ENCODE assay signal across 1 cellular context in the genomic region with DNA sequence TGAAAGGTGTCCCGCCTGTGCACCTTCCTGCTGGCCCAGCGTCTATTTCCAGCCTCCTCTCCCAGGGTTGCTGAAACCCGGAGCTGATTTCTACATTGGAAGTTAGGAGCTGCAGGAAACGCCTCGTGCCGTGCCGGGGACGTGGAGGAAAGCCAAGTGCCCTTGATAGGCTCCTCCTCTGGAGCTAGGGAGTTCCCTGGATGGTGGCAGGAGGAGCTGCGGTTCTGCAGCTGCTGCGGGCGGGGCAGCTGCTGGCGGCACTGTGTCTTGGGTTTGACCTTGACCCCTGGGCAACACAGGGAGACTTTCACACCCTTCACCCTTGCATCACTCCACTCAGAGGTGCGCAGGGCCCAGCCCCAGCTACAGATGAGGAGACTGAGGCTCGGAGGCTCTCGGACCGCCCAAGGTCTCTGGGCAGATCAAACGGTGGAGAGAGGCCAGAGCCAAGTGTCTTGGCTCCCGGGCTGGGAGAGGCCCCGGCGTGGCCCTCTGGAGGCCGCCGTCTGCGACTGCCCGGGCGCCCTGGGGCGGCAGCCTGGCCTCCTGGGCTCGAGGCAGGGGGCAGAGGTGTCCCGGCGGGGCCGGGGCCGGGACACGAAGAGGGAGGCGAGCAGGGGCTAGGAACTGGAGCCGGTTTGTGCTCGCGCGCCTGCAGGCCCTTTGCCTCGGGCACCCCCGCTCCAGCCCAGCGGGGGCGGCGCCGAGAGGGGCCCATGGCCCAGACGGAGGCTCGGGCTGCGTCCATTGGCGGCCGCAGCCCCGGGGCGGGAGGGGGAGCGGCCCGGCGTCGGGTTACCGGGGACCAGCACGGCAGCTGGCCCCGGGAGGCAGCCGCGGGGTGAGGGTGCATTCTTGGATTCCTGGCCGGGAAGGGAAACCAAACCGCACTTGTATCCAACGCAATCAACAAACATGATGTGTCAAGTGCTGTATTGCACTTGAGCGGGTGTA.
TF ChIP-seq lines count a peak whose summit lies in the region.

No MANE protein-coding gene starts in this region.

TF ChIP-seq in HepG2, 621 proteins besides CTCF, POLR2A, EP300 and RAD21 (continued from another document and continues in another):
- TF ChIP-seq, protein P1, sequence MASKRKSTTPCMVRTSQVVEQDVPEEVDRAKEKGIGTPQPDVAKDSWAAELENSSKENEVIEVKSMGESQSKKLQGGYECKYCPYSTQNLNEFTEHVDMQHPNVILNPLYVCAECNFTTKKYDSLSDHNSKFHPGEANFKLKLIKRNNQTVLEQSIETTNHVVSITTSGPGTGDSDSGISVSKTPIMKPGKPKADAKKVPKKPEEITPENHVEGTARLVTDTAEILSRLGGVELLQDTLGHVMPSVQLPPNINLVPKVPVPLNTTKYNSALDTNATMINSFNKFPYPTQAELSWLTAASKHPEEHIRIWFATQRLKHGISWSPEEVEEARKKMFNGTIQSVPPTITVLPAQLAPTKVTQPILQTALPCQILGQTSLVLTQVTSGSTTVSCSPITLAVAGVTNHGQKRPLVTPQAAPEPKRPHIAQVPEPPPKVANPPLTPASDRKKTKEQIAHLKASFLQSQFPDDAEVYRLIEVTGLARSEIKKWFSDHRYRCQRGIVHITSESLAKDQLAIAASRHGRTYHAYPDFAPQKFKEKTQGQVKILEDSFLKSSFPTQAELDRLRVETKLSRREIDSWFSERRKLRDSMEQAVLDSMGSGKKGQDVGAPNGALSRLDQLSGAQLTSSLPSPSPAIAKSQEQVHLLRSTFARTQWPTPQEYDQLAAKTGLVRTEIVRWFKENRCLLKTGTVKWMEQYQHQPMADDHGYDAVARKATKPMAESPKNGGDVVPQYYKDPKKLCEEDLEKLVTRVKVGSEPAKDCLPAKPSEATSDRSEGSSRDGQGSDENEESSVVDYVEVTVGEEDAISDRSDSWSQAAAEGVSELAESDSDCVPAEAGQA (IDR thresholded peaks at IDR 0.05; ENCODE audit: low read depth), result no peak
- TF ChIP-seq, protein P1 (CRISPR knock-in tag; IDR thresholded peaks at IDR 0.05; ENCODE audit: borderline replicate concordance), result no peak
- peak; percentile 15; the same call in 1 of the 2 replicates for TF ChIP-seq NR2F2 (IDR thresholded peaks at IDR 0.05; ENCODE audit: borderline replicate concordance, low read depth)
- peak; percentile 72 for TF ChIP-seq ZNF274 (CRISPR knock-in tag; IDR thresholded peaks at IDR 0.05)
- TF ChIP-seq TP53 (CRISPR knock-in tag; conservative IDR thresholded peaks at IDR 0.05), result no peak
- no peak for TF ChIP-seq AGO1 (IDR thresholded peaks at IDR 0.05; ENCODE audit: low read depth, low read length, poor library complexity, severe bottlenecking)
- TF ChIP-seq PHF20 (CRISPR knock-in tag; IDR thresholded peaks at IDR 0.05), result no peak
- TF ChIP-seq ZNF496 (CRISPR knock-in tag; IDR thresholded peaks at IDR 0.05; ENCODE audit: insufficient replicate concordance), result no peak
- no peak for TF ChIP-seq PAF1 (CRISPR knock-in tag; IDR thresholded peaks at IDR 0.05)
- no peak for TF ChIP-seq ATAD3A (CRISPR knock-in tag; IDR thresholded peaks at IDR 0.05)
- TF ChIP-seq BORCS8-MEF2B (CRISPR knock-in tag; IDR thresholded peaks at IDR 0.05), result no peak
- TF ChIP-seq, protein P2, sequence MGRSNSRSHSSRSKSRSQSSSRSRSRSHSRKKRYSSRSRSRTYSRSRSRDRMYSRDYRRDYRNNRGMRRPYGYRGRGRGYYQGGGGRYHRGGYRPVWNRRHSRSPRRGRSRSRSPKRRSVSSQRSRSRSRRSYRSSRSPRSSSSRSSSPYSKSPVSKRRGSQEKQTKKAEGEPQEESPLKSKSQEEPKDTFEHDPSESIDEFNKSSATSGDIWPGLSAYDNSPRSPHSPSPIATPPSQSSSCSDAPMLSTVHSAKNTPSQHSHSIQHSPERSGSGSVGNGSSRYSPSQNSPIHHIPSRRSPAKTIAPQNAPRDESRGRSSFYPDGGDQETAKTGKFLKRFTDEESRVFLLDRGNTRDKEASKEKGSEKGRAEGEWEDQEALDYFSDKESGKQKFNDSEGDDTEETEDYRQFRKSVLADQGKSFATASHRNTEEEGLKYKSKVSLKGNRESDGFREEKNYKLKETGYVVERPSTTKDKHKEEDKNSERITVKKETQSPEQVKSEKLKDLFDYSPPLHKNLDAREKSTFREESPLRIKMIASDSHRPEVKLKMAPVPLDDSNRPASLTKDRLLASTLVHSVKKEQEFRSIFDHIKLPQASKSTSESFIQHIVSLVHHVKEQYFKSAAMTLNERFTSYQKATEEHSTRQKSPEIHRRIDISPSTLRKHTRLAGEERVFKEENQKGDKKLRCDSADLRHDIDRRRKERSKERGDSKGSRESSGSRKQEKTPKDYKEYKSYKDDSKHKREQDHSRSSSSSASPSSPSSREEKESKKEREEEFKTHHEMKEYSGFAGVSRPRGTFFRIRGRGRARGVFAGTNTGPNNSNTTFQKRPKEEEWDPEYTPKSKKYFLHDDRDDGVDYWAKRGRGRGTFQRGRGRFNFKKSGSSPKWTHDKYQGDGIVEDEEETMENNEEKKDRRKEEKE (IDR thresholded peaks at IDR 0.05), result no peak
- no peak for TF ChIP-seq ZNF607 (CRISPR knock-in tag; IDR thresholded peaks at IDR 0.05; ENCODE audit: borderline replicate concordance)
- no peak for TF ChIP-seq ISX (CRISPR knock-in tag; conservative IDR thresholded peaks at IDR 0.05)
- TF ChIP-seq, protein P3, sequence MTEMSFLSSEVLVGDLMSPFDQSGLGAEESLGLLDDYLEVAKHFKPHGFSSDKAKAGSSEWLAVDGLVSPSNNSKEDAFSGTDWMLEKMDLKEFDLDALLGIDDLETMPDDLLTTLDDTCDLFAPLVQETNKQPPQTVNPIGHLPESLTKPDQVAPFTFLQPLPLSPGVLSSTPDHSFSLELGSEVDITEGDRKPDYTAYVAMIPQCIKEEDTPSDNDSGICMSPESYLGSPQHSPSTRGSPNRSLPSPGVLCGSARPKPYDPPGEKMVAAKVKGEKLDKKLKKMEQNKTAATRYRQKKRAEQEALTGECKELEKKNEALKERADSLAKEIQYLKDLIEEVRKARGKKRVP (CRISPR knock-in tag; IDR thresholded peaks at IDR 0.05), result peak in 1 of 2 experiments; percentile 55; a peak in 1 of 4 replicates
- peak; percentile 77 for TF ChIP-seq NR2F6 (IDR thresholded peaks at IDR 0.05)
- TF ChIP-seq NR2F6 (CRISPR knock-in tag; IDR thresholded peaks at IDR 0.05), result peak; percentile 78
- TF ChIP-seq, protein P4, sequence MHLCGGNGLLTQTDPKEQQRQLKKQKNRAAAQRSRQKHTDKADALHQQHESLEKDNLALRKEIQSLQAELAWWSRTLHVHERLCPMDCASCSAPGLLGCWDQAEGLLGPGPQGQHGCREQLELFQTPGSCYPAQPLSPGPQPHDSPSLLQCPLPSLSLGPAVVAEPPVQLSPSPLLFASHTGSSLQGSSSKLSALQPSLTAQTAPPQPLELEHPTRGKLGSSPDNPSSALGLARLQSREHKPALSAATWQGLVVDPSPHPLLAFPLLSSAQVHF (CRISPR knock-in tag; IDR thresholded peaks at IDR 0.05), result no peak
- TF ChIP-seq RFX1 (IDR thresholded peaks at IDR 0.05), result no peak
- no peak for TF ChIP-seq ZC3H4 (CRISPR knock-in tag; IDR thresholded peaks at IDR 0.05; ENCODE audit: borderline replicate concordance)
- no peak for TF ChIP-seq FOXP1 (IDR thresholded peaks at IDR 0.05)
- no peak for TF ChIP-seq FOXP1 (CRISPR knock-in tag; IDR thresholded peaks at IDR 0.05)
- TF ChIP-seq, protein P5, sequence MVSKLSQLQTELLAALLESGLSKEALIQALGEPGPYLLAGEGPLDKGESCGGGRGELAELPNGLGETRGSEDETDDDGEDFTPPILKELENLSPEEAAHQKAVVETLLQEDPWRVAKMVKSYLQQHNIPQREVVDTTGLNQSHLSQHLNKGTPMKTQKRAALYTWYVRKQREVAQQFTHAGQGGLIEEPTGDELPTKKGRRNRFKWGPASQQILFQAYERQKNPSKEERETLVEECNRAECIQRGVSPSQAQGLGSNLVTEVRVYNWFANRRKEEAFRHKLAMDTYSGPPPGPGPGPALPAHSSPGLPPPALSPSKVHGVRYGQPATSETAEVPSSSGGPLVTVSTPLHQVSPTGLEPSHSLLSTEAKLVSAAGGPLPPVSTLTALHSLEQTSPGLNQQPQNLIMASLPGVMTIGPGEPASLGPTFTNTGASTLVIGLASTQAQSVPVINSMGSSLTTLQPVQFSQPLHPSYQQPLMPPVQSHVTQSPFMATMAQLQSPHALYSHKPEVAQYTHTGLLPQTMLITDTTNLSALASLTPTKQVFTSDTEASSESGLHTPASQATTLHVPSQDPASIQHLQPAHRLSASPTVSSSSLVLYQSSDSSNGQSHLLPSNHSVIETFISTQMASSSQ (IDR thresholded peaks at IDR 0.05; ENCODE audit: low read depth), result no peak
- TF ChIP-seq, protein P5 (CRISPR knock-in tag; IDR thresholded peaks at IDR 0.05; ENCODE audit: borderline replicate concordance), result peak; percentile 35; the same call in 1 of the 2 replicates
- TF ChIP-seq, protein P6, sequence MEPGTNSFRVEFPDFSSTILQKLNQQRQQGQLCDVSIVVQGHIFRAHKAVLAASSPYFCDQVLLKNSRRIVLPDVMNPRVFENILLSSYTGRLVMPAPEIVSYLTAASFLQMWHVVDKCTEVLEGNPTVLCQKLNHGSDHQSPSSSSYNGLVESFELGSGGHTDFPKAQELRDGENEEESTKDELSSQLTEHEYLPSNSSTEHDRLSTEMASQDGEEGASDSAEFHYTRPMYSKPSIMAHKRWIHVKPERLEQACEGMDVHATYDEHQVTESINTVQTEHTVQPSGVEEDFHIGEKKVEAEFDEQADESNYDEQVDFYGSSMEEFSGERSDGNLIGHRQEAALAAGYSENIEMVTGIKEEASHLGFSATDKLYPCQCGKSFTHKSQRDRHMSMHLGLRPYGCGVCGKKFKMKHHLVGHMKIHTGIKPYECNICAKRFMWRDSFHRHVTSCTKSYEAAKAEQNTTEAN (CRISPR knock-in tag; conservative IDR thresholded peaks at IDR 0.05), result no peak
- TF ChIP-seq, protein P7, sequence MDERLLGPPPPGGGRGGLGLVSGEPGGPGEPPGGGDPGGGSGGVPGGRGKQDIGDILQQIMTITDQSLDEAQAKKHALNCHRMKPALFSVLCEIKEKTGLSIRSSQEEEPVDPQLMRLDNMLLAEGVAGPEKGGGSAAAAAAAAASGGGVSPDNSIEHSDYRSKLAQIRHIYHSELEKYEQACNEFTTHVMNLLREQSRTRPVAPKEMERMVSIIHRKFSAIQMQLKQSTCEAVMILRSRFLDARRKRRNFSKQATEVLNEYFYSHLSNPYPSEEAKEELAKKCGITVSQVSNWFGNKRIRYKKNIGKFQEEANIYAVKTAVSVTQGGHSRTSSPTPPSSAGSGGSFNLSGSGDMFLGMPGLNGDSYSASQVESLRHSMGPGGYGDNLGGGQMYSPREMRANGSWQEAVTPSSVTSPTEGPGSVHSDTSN (CRISPR knock-in tag; IDR thresholded peaks at IDR 0.05), result no peak
- TF ChIP-seq CENPX (CRISPR knock-in tag; IDR thresholded peaks at IDR 0.05), result no peak
- TF ChIP-seq ZNF17 (CRISPR knock-in tag; IDR thresholded peaks at IDR 0.05), result no peak
- no peak for TF ChIP-seq ZFP36L2 (CRISPR knock-in tag; IDR thresholded peaks at IDR 0.05)
- no peak for TF ChIP-seq ZNF776 (CRISPR knock-in tag; IDR thresholded peaks at IDR 0.05)
- peak; percentile 23; the same call in 1 of the 2 replicates for TF ChIP-seq TMF1 (CRISPR knock-in tag; IDR thresholded peaks at IDR 0.05; ENCODE audit: low read depth)
- TF ChIP-seq, protein P8, sequence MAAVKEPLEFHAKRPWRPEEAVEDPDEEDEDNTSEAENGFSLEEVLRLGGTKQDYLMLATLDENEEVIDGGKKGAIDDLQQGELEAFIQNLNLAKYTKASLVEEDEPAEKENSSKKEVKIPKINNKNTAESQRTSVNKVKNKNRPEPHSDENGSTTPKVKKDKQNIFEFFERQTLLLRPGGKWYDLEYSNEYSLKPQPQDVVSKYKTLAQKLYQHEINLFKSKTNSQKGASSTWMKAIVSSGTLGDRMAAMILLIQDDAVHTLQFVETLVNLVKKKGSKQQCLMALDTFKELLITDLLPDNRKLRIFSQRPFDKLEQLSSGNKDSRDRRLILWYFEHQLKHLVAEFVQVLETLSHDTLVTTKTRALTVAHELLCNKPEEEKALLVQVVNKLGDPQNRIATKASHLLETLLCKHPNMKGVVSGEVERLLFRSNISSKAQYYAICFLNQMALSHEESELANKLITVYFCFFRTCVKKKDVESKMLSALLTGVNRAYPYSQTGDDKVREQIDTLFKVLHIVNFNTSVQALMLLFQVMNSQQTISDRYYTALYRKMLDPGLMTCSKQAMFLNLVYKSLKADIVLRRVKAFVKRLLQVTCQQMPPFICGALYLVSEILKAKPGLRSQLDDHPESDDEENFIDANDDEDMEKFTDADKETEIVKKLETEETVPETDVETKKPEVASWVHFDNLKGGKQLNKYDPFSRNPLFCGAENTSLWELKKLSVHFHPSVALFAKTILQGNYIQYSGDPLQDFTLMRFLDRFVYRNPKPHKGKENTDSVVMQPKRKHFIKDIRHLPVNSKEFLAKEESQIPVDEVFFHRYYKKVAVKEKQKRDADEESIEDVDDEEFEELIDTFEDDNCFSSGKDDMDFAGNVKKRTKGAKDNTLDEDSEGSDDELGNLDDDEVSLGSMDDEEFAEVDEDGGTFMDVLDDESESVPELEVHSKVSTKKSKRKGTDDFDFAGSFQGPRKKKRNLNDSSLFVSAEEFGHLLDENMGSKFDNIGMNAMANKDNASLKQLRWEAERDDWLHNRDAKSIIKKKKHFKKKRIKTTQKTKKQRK (IDR thresholded peaks at IDR 0.05; ENCODE audit: low read length), result no peak
- peak; percentile 45; the same call in 1 of the 2 replicates for TF ChIP-seq ZNF205 (CRISPR knock-in tag; IDR thresholded peaks at IDR 0.05)
